In the genomic region with DNA sequence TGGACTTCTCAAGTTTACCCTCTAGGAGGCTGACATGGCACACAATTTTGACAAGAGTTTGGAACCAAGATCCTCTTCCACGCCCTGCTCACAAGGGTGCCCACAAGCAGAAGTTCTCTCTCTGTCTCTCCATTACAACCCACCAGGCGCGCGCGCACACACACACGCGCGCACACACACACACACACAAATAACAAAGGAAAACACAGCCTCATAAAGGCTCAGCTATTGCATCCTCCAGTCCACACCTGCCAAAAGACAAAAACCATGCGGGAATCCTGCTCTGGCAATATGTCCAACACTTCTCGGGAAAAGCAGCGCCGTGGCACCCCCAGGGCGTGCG, we compare ENCODE assay signal across 12 cellular contexts. TPM values are rescaled to one million over a fixed set of nuclear protein-coding genes. Genes with fewer than 3 reads are reported as not detected.
A peak's percentile ranks its signal among the peaks of the same experiment; 100 is the strongest.
DNase-seq lines count a peak whose midpoint lies in the region; TF ChIP-seq lines count a peak whose summit lies in the region.
"Had no signal": no experiment of that assay in that cellular context is flagged by ENCODE, and none has a peak within 500 bp of the region (broad histone marks: within the 10 kb centered on the region; RNA-seq: fewer than 3 reads in every experiment).

No MANE protein-coding gene starts in this region.

- H3K4me1 Mint-ChIP-seq in type B pancreatic cell (ENCODE audit: unreplicated experiment), result peaks cover 5% of the 10 kb centered on the region

- peaks cover 0 to 12% (median 4%) of the 10 kb centered on the region in 4 donors for H3K4me1 ChIP-seq in sigmoid colon
- H3K4me1 ChIP-seq: uterus had no signal

- H3K27me3 ChIP-seq in sigmoid colon, result peaks cover 0 to 22% (median 13%) of the 10 kb centered on the region in 3 donors

- H3K4me3 ChIP-seq in astrocyte of the cerebellum (ENCODE audit: low read depth, low read length), result peak overlapping the region; percentile 52
- H3K4me3 ChIP-seq in sigmoid colon, result peak overlapping the region in 2 of 4 donors; percentile 36 to 40
- H3K4me3 ChIP-seq: uterus had no signal

- no peaks in the 10 kb centered on the region for H3K9me3 ChIP-seq in sigmoid colon
- H3K9me3 ChIP-seq: uterus had no signal

- intact Hi-C loops in sigmoid colon (cut with DNase I), result no loop called here

- DNase-seq in NCI-H2107 treated with DMSO at 0.1 percent for 48 hours (lab: John Stamatoyannopoulos, UW; ENCODE audit: unreplicated experiment) (peak; percentile 50), NCI-H2107 (lab: John Stamatoyannopoulos, UW) (no peak), astrocyte of the cerebellum (ENCODE audit: low read depth) (no peak), iris pigment epithelial cell (ENCODE audit: low read depth) (peak; percentile 1), type B pancreatic cell (ENCODE audit: extremely low spot score, unreplicated experiment) (no peak), KG1 (lab: John Stamatoyannopoulos, UW) (no peak), cortex of kidney (lab: John Stamatoyannopoulos, UW) (no peak), sigmoid colon (no peak)
- DNase-seq: stimulated activated CD4-positive, alpha-beta T cell treated with anti-CD3 and anti-CD28 coated beads, Interleukin-4, amount 100 ng/mL, for 4 hours; uterus had no signal

- no peak for TF ChIP-seq POLR2A in sigmoid colon (IDR thresholded peaks at IDR 0.05)

- H3K9me3 Mint-ChIP-seq in type B pancreatic cell, result no peaks in the 10 kb centered on the region

- in situ Hi-C loops in astrocyte of the cerebellum (cut with HindIII; ENCODE audit: low sequenced_read_pairs), result no loop called here

- no peak for TF ChIP-seq EP300 in sigmoid colon (IDR thresholded peaks at IDR 0.05)

- H3K27ac ChIP-seq in sigmoid colon, result no peak overlapping the region
- H3K27ac ChIP-seq: uterus, VCaP had no signal

- peaks cover 41% of the 10 kb centered on the region for H3K27me3 Mint-ChIP-seq in type B pancreatic cell

- no peaks in the 10 kb centered on the region for H3K36me3 ChIP-seq in sigmoid colon
- H3K36me3 ChIP-seq: uterus had no signal

- WGBS in sigmoid colon, 2 donors, result 10 to 19% methylated on average over 14 of the region's 14 CpGs

- peak overlapping the region; percentile 50 for H3K27ac Mint-ChIP-seq in type B pancreatic cell
- H3K27ac Mint-ChIP-seq: activated naive CD4-positive, alpha-beta T cell treated with anti-CD3 and anti-CD28 coated beads, Interleukin-2, amount 50 U/mL, for 72 hours had no signal

- peak overlapping the region; percentile 89 for H3K4me3 Mint-ChIP-seq in type B pancreatic cell

- H3K36me3 Mint-ChIP-seq in type B pancreatic cell, result no peaks in the 10 kb centered on the region

- TF ChIP-seq CTCF in astrocyte of the cerebellum (IDR thresholded peaks at IDR 0.05; ENCODE audit: low read depth, low read length, missing control alignments) (no peak), type B pancreatic cell (conservative IDR thresholded peaks at IDR 0.05) (peak; percentile 24), sigmoid colon (IDR thresholded peaks at IDR 0.05) (no peak)

RNA-seq across cellular contexts. Expression of a gene that starts 0.9 kb away (rescaled TPM):
- total RNA-seq in type B pancreatic cell (ENCODE audit: low replicate concordance) (0.69 and 1.8 TPM in 2 replicates), sigmoid colon (under 1 TPM; 0.14 to 0.36 (median 0.22) TPM)
- under 1 TPM in 1 of 3 donors, not detected in 2; 0.03 TPM for polyA plus RNA-seq in sigmoid colon
- total RNA-seq: activated naive CD4-positive, alpha-beta T cell treated with anti-CD3 and anti-CD28 coated beads, Interleukin-2, amount 50 U/mL, for 72 hours had no signal

Comparison
In these comparisons a context has a peak if more than half of its experiments do, and no peak if none do; other contexts are left out.
1. DNase-seq: peak in NCI-H2107 treated with DMSO at 0.1 percent for 48 hours (single experiment) and iris pigment epithelial cell (single experiment); none in NCI-H2107 (single experiment), astrocyte of the cerebellum (single experiment), type B pancreatic cell (single experiment), KG1 (single experiment), cortex of kidney (single experiment) and sigmoid colon (single experiment).